Comparison of ENCODE assay signal across 9 cellular contexts in genomic region chr6:131807321-131807643, GRCh38. TPM values are rescaled to one million over a fixed set of nuclear protein-coding genes. Genes with fewer than 3 reads are reported as not detected.
DNase-seq lines count a peak whose midpoint lies in the region; ATAC-seq, FAIRE-seq and TF ChIP-seq lines count a peak whose summit lies in the region.
"Had no signal": no experiment of that assay in that cellular context is flagged by ENCODE, and none has a peak within 500 bp of the region (broad histone marks: within the 10 kb centered on the region; RNA-seq: fewer than 3 reads in every experiment).

No MANE protein-coding gene starts in this region.

- TF ChIP-seq CTCF in astrocyte (IDR thresholded peaks at IDR 0.05; ENCODE audit: insufficient read depth, low read depth, low read length) = no peak
- no peak for TF ChIP-seq CTCF in right lobe of liver (IDR thresholded peaks at IDR 0.05)
- no peak for TF ChIP-seq CTCF in tibial artery (IDR thresholded peaks at IDR 0.05)

- peak overlapping the region; percentile 22 for H3K27ac Mint-ChIP-seq in astrocyte (ENCODE audit: unreplicated experiment)

- H3K27me3 Mint-ChIP-seq in activated T-cell treated with anti-CD3 and anti-CD28 coated beads, Interleukin-2, amount 50 U/mL, for 4 hours (ENCODE audit: low read depth) = peaks cover 24% of the 10 kb centered on the region
- peaks cover 15% of the 10 kb centered on the region for H3K27me3 Mint-ChIP-seq in astrocyte (ENCODE audit: low read depth, unreplicated experiment)

- peak overlapping the region; percentile 97 for H3K4me2 ChIP-seq in astrocyte (ENCODE audit: low read length)

- H3K4me1 Mint-ChIP-seq in activated T-cell treated with anti-CD3 and anti-CD28 coated beads, Interleukin-2, amount 50 U/mL, for 4 hours (ENCODE audit: low read depth) = peaks cover 24% of the 10 kb centered on the region
- peaks cover 5% of the 10 kb centered on the region for H3K4me1 Mint-ChIP-seq in astrocyte (ENCODE audit: low read depth, unreplicated experiment)

- 3% methylated on average over 13 of the region's 17 CpGs for WGBS in right lobe of liver (ENCODE audit: insufficient coverage, low coverage, low lambda C conversion rate, missing lambda C conversion rate)

- H3K4me3 Mint-ChIP-seq in activated T-cell treated with anti-CD3 and anti-CD28 coated beads, Interleukin-2, amount 50 U/mL, for 4 hours = peak overlapping the region; percentile 82
- H3K4me3 Mint-ChIP-seq in astrocyte (ENCODE audit: unreplicated experiment) = peak overlapping the region; percentile 81

- TF ChIP-seq POLR2A in right lobe of liver (IDR thresholded peaks at IDR 0.05) = no peak

- H3K27me3 ChIP-seq in astrocyte (ENCODE audit: insufficient read depth, low read length) (no peaks in the 10 kb centered on the region), right lobe of liver (no peaks in the 10 kb centered on the region), tibial artery (no peaks in the 10 kb centered on the region)

- H4K20me1 ChIP-seq in astrocyte (ENCODE audit: insufficient read depth, low read length) = peaks cover 4% of the 10 kb centered on the region

- peak overlapping the region; percentile 77 for H2AFZ ChIP-seq in astrocyte (ENCODE audit: low read depth, low read length)

- H3K36me3 ChIP-seq in astrocyte (ENCODE audit: insufficient read depth, low read length) (no peaks in the 10 kb centered on the region), right lobe of liver (no peaks in the 10 kb centered on the region), tibial artery (no peaks in the 10 kb centered on the region)

- no peak for FAIRE-seq in astrocyte (lab: Jason Lieb, UNC)

- intact Hi-C loops in right lobe of liver (cut with DNase I) = no loop called here
- intact Hi-C loops in tibial artery (cut with DNase I; ENCODE audit: low total_unique reads) = no loop called here

- no peaks in the 10 kb centered on the region for H3K36me3 Mint-ChIP-seq in activated T-cell treated with anti-CD3 and anti-CD28 coated beads, Interleukin-2, amount 50 U/mL, for 4 hours (ENCODE audit: insufficient read depth)
- H3K36me3 Mint-ChIP-seq in astrocyte (ENCODE audit: low read depth, unreplicated experiment) = no peaks in the 10 kb centered on the region

- H3K9me3 ChIP-seq in astrocyte (ENCODE audit: insufficient read depth, low read depth, low read length) = no peaks in the 10 kb centered on the region
- H3K9me3 ChIP-seq in right lobe of liver = no peaks in the 10 kb centered on the region
- H3K9me3 ChIP-seq in tibial artery = no peaks in the 10 kb centered on the region

- peak overlapping the region; percentile 78 for H3K9ac ChIP-seq in astrocyte (ENCODE audit: low read length)

- no peaks in the 10 kb centered on the region for H3K9me3 Mint-ChIP-seq in activated T-cell treated with anti-CD3 and anti-CD28 coated beads, Interleukin-2, amount 50 U/mL, for 4 hours
- H3K9me3 Mint-ChIP-seq in astrocyte (ENCODE audit: unreplicated experiment) = no peaks in the 10 kb centered on the region

- DNase-seq in activated T-cell treated with anti-CD3 and anti-CD28 coated beads, Interleukin-2, amount 50 U/mL, for 4 hours = no peak
- DNase-seq in activated T-cell treated with anti-CD3 and anti-CD28 coated beads, Interleukin-2, amount 50 U/mL, for 48 hours = no peak
- no peak for DNase-seq in astrocyte (ENCODE audit: low read depth)
- DNase-seq in right lobe of liver = no peak
- no peak for DNase-seq in tibial artery
- DNase-seq in stimulated activated CD4-positive, alpha-beta T cell treated with anti-CD3 and anti-CD28 coated beads, Interleukin-1b, Interleukin-23, amount 100 ng/mL, for 48 hours = no peak
- DNase-seq: DND-41 had no signal

- ATAC-seq in activated T-cell treated with anti-CD3 and anti-CD28 coated beads, Interleukin-2, amount 50 U/mL, for 4 hours = no peak
- ATAC-seq in right lobe of liver = no peak
- no peak for ATAC-seq in HG02763 (IDR thresholded peaks at IDR 0.05; ENCODE audit: unreplicated experiment)
- ATAC-seq in GM19455 (IDR thresholded peaks at IDR 0.05; ENCODE audit: unreplicated experiment) = no peak

- H3K4me1 ChIP-seq in astrocyte (ENCODE audit: insufficient read depth, low read length) (peaks cover 5% of the 10 kb centered on the region), right lobe of liver (peaks cover 0 to 7% (median 2%) of the 10 kb centered on the region in 4 donors), tibial artery (peaks cover 0 to 44% (median 9%) of the 10 kb centered on the region in 4 donors)

- H3K79me2 ChIP-seq in astrocyte (ENCODE audit: insufficient read depth, low read length) = peaks cover 7% of the 10 kb centered on the region

- H3K27ac ChIP-seq in astrocyte (ENCODE audit: low read depth, low read length) (peak overlapping the region; percentile 19), right lobe of liver (peak overlapping the region in 2 of 3 donors; percentile 47 to 55), tibial artery (peak overlapping the region; percentile 73 to 74)

- H3K4me3 ChIP-seq in astrocyte (ENCODE audit: insufficient read depth, low read depth, low read length) = peak overlapping the region; percentile 70
- peak overlapping the region; percentile 58 to 82 (median 59) for H3K4me3 ChIP-seq in right lobe of liver
- H3K4me3 ChIP-seq in tibial artery = peak overlapping the region; percentile 72 to 75

RNA-seq across cellular contexts. Expression of gene ENPP1, which starts 0.5 kb away (rescaled TPM):
- total RNA-seq in activated T-cell treated with anti-CD3 and anti-CD28 coated beads, Interleukin-2, amount 50 U/mL, for 4 hours = under 1 TPM; 0.32 to 0.52 (median 0.51) TPM
- 7.1 and 8.9 TPM in 2 replicates for total RNA-seq in astrocyte
- total RNA-seq in right lobe of liver = 10 to 100 TPM; 27.5 to 61.6 (median 45.6) TPM

Comparison
In these comparisons a context has a peak if more than half of its experiments do, and no peak if none do; other contexts are left out.
1. H3K27ac ChIP-seq: peak in every context shown above with its lines; median percentile 74 in tibial artery; 51 in right lobe of liver; 19 in astrocyte.